Comparison of ENCODE assay signal across 8 cellular contexts in the genomic region with DNA sequence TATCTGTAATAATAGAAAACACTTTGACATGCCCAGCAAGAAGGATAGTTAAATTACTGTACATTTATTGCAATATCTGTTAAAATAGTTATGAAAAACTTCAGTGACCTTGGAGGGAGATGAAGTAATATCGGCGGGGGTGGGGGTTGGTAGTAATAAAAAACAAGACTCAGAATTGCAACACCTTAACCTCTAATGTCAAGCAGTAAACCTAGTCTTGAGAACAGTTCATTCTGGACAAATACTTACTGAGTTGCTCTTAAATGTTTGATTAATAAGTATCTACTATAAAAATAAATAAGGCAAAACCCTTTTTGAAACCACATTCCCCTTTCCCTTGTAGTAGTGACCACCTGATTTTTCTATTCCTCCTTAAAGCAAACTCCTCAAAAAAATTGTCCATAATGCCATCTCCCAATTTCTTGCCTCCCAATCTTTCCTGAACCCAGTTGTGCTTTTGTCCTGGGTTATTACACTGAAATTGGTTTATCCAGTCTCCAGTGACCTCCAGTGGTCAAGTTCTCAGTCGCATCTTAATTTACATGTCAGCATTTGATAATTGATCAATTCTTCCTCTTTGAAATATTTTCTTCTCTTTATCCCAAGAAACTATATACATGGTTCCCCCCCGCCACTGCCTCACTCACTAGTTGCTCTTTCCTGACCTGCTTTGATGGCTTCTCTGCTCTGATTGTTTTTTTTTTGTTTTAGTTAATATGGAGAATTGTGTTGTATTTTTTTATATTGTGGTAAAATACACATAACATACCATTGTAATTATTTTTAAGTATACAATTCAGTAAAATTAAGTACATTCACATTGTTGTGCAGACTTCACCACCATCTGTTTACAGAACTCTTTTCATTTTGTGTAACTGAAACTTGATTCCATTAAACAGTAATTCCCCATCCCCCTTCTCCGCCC. TPM values are rescaled to one million over a fixed set of nuclear protein-coding genes. Genes with fewer than 3 reads are reported as not detected.
DNase-seq lines count a peak whose midpoint lies in the region; ATAC-seq, FAIRE-seq and TF ChIP-seq lines count a peak whose summit lies in the region.

No MANE protein-coding gene starts in this region.

- intact Hi-C loops in Calu3 (cut with micrococcal nuclease; ENCODE audit: unreplicated experiment), result loop anchor here (1.0 to 2.0 kb wide), 2 partner anchors 148 to 176 kb away; no protein-coding TSS in a partner anchor

- CTCF ChIA-PET in Calu3 (lab: Charles Lee) (no interaction called here), H1 (lab: Charles Lee; ENCODE audit: partially characterized antibody) (interaction anchor here (1.6 kb wide), 1 partner anchor 148 kb away, joined by 7 read pairs; no protein-coding TSS in a partner anchor)

- H3K27me3 Mint-ChIP-seq in Calu3 (ENCODE audit: unreplicated experiment), result no peaks in the 10 kb centered on the region

- H3K4me1 Mint-ChIP-seq in Calu3 (ENCODE audit: low read depth, unreplicated experiment), result peaks cover 9% of the 10 kb centered on the region

- H3K36me3 Mint-ChIP-seq in Calu3 (ENCODE audit: insufficient read depth, unreplicated experiment), result no peaks in the 10 kb centered on the region

- peaks cover 0 to 60% of the 10 kb centered on the region in 2 experiments; a peak in 2 of 4 replicates for H3K79me2 ChIP-seq in H1 (ENCODE audit: control insufficient read depth in 1 of 2, insufficient read depth in 2 of 2, low read length in 2 of 2)

- TF ChIP-seq POLR2A in Peyer's patch (IDR thresholded peaks at IDR 0.05) (no peak), H1 (IDR thresholded peaks at IDR 0.05; ENCODE audit: control extremely low read depth in 1 of 2, low read depth in 2 of 2, low read length in 2 of 2) (no peak)

- H3K27me3 ChIP-seq in Peyer's patch, result no peaks in the 10 kb centered on the region
- H3K27me3 ChIP-seq in H1 (replicated peaks in 1 of 4; ENCODE audit: control insufficient read depth in 3 of 4, extremely low read depth in 1 of 4, insufficient read depth in 3 of 4, low read length in 3 of 4), result no peaks in the 10 kb centered on the region

- no peak overlapping the region for H2BK5ac ChIP-seq in H1 (ENCODE audit: low read depth, low read length)

- no peak overlapping the region for H4K91ac ChIP-seq in H1 (replicated peaks; ENCODE audit: insufficient read length, low read length)

- H3K18ac ChIP-seq in H1 (ENCODE audit: extremely low read depth, low read length), result no peak overlapping the region

- H3K27ac ChIP-seq in Peyer's patch (peak overlapping the region in 1 of 4 donors; percentile 30), H1 (ENCODE audit: low read depth, low read length) (no peak overlapping the region)

- POLR2A ChIA-PET in H1 (lab: Charles Lee; ENCODE audit: partially characterized antibody), result no interaction called here

- no peak for FAIRE-seq in H1 (lab: Jason Lieb, UNC)

- H3K4ac ChIP-seq in H1 (replicated peaks; ENCODE audit: insufficient read length, low read depth, low read length), result no peak overlapping the region

- no peak overlapping the region for H2BK15ac ChIP-seq in H1 (ENCODE audit: low read length)

- H2BK120ac ChIP-seq in H1 (replicated peaks; ENCODE audit: low read depth, low read length), result no peak overlapping the region

- H3K23ac ChIP-seq in H1 (ENCODE audit: insufficient read length), result no peak overlapping the region

- no peak for ATAC-seq in HG02642 (IDR thresholded peaks at IDR 0.05; ENCODE audit: poor library complexity, unreplicated experiment)
- ATAC-seq in GM18870 (IDR thresholded peaks at IDR 0.05; ENCODE audit: unreplicated experiment), result no peak
- no peak for ATAC-seq in HG03469 (IDR thresholded peaks at IDR 0.05; ENCODE audit: unreplicated experiment)

- 70% methylated on average over 5 of the region's 5 CpGs; no CpG with 5 or more reads in 1 of the 2 experiments for WGBS in H1 (ENCODE audit: extremely low coverage in 1 of 2, insufficient coverage in 1 of 2, insufficient read length in 1 of 2, insufficient replicate concordance in 2 of 2, low coverage in 1 of 2, low lambda C conversion rate in 2 of 2, missing lambda C conversion rate in 1 of 2), 2 experiments

- no peak overlapping the region for H3K4me3 ChIP-seq in Peyer's patch
- no peak overlapping the region for H3K4me3 ChIP-seq in H1 (ENCODE audit: extremely low read depth in 1 of 4, insufficient read depth in 2 of 4, low read depth in 3 of 4, low read length in 4 of 4)

- H3K9me3 Mint-ChIP-seq in Calu3 (ENCODE audit: low read depth, unreplicated experiment), result no peaks in the 10 kb centered on the region

- TF ChIP-seq EP300 in H1 (IDR thresholded peaks at IDR 0.05; ENCODE audit: borderline replicate concordance in 1 of 2, low read depth in 2 of 2, low read length in 2 of 2), result no peak

- peak; percentile 35 for TF ChIP-seq CTCF in Calu3 (IDR thresholded peaks at IDR 0.05; ENCODE audit: unreplicated experiment)
- TF ChIP-seq CTCF in Peyer's patch (IDR thresholded peaks at IDR 0.05), result peak in 5 of 6 experiments; percentile 49 to 82 (median 74)
- peak in 2 of 3 experiments; percentile 38 to 52; a peak in 3 of 4 replicates for TF ChIP-seq CTCF in H1 (IDR thresholded peaks at IDR 0.05; ENCODE audit: control extremely low read depth in 1 of 3, insufficient read depth in 1 of 3, low read depth in 1 of 3, low read length in 3 of 3)

- H3K9me3 ChIP-seq in Peyer's patch, result no peaks in the 10 kb centered on the region
- H3K9me3 ChIP-seq in H1 (ENCODE audit: insufficient read depth in 2 of 2, low read depth in 1 of 2, low read length in 1 of 2), result no peaks in the 10 kb centered on the region

- no peak overlapping the region for H2AK5ac ChIP-seq in H1 (ENCODE audit: low read depth, low read length)

- H3K4me2 ChIP-seq in H1 (ENCODE audit: insufficient read depth in 1 of 2, low read depth in 2 of 2, low read length in 2 of 2), result no peak overlapping the region

- no peak overlapping the region for H2AFZ ChIP-seq in H1 (ENCODE audit: low read length)

- H3K56ac ChIP-seq in H1 (replicated peaks; ENCODE audit: insufficient read length, low read depth, low read length), result no peak overlapping the region

- H2BK12ac ChIP-seq in H1 (ENCODE audit: low read depth, low read length), result no peak overlapping the region

- TF ChIP-seq RAD21 in H1 (IDR thresholded peaks at IDR 0.05 in 1 of 2, conservative IDR thresholded peaks at IDR 0.05 in 1 of 2; ENCODE audit: low read depth in 2 of 2, low read length in 2 of 2), result peak; percentile 79 to 82

- H3K36me3 ChIP-seq in Peyer's patch (no peaks in the 10 kb centered on the region), H1 (ENCODE audit: control insufficient read depth in 2 of 4, insufficient read depth in 4 of 4, low read length in 3 of 4) (no peaks in the 10 kb centered on the region)

- no peak overlapping the region for H2BK20ac ChIP-seq in H1 (ENCODE audit: low read length)

- H3K4me1 ChIP-seq in Peyer's patch (peaks cover 3 to 47% (median 11%) of the 10 kb centered on the region in 4 donors), H1 (replicated peaks in 1 of 4; ENCODE audit: control insufficient read depth in 3 of 4, insufficient read depth in 4 of 4, low read length in 3 of 4) (peaks cover 0 to 8% (median 0%) of the 10 kb centered on the region in 4 experiments; a peak in 2 of 7 replicates)

- no peak overlapping the region for H3K9ac ChIP-seq in H1 (replicated peaks in 1 of 4; ENCODE audit: extremely low read depth in 1 of 4, low read depth in 3 of 4, low read length in 3 of 4)

- H4K8ac ChIP-seq in H1 (ENCODE audit: extremely low read depth, insufficient read depth, low read length), result no peak overlapping the region

- H3K14ac ChIP-seq in H1 (ENCODE audit: insufficient read length), result no peak overlapping the region

- H4K20me1 ChIP-seq in H1 (replicated peaks in 1 of 2; ENCODE audit: control insufficient read depth in 1 of 2, insufficient read depth in 2 of 2, low read length in 2 of 2), result peaks cover 0 to 2% of the 10 kb centered on the region in 2 experiments

- no peaks in the 10 kb centered on the region for H3K79me1 ChIP-seq in H1 (ENCODE audit: low read depth, low read length)

- no peak overlapping the region for H3K4me3 Mint-ChIP-seq in Calu3 (ENCODE audit: low read depth, unreplicated experiment)

- DNase-seq in Calu3 (peak; percentile 9), HCEC 1CT (peak; percentile 75), Peyer's patch (no peak), H1 (ENCODE audit: low read depth in 1 of 2, low spot score in 2 of 2) (no peak), midbrain (lab: John Stamatoyannopoulos, UW) (peak; percentile 62)

- no peaks in the 10 kb centered on the region for H3K23me2 ChIP-seq in H1 (ENCODE audit: low read depth, low read length)

- peak overlapping the region; percentile 72 for H3K27ac Mint-ChIP-seq in Calu3 (ENCODE audit: unreplicated experiment)

- H4K5ac ChIP-seq in H1 (ENCODE audit: insufficient read length, low read depth, low read length), result no peak overlapping the region

- no TSS peak for BruUV-seq in Calu3 (replicated peaks; lab: Mats Ljungman, UMichigan)

TF ChIP-seq in H1, 55 proteins besides CTCF, POLR2A, EP300 and RAD21 (continues in another document):
- TF ChIP-seq SIX5 (IDR thresholded peaks at IDR 0.05; ENCODE audit: low read depth, low read length) (no peak), KDM4A (IDR thresholded peaks at IDR 0.05; ENCODE audit: low read depth, low read length, severe bottlenecking) (no peak), POLR2AphosphoS5 (IDR thresholded peaks at IDR 0.05; ENCODE audit: low read depth, low read length) (no peak), EGR1 (IDR thresholded peaks at IDR 0.05; ENCODE audit: borderline replicate concordance, low read depth, low read length) (no peak), CREB1 (IDR thresholded peaks at IDR 0.05) (no peak), BCL11A (IDR thresholded peaks at IDR 0.05; ENCODE audit: low read depth in 2 of 2, low read length in 2 of 2) (no peak), SP2 (IDR thresholded peaks at IDR 0.05; ENCODE audit: low read length) (no peak), CBX5 (IDR thresholded peaks at IDR 0.05; ENCODE audit: low read depth, low read length) (no peak)
- TF ChIP-seq, protein P1, sequence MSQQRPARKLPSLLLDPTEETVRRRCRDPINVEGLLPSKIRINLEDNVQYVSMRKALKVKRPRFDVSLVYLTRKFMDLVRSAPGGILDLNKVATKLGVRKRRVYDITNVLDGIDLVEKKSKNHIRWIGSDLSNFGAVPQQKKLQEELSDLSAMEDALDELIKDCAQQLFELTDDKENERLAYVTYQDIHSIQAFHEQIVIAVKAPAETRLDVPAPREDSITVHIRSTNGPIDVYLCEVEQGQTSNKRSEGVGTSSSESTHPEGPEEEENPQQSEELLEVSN (IDR thresholded peaks at IDR 0.05), result no peak

RNA-seq across cellular contexts. Expression of a gene that starts 36.8 kb away (rescaled TPM):
- total RNA-seq in Calu3 (2022), result 33.2 and 34.6 TPM in 2 replicates
- total RNA-seq in Peyer's patch, result 10 to 100 TPM; 16.5 to 66.0 (median 46.2) TPM
- 30.6 and 35.8 TPM in 2 replicates for total RNA-seq in H1 (2021; fragmentation: NEBNext Ultra II Directional; extraction: Animal tissue kit (Norgen Biotek cat#: 25700))
- 5.3 and 10.9 TPM in 2 replicates for polyA plus RNA-seq in H1 (2011; rRNA removed)
- polyA plus RNA-seq in H1 (2011; cell fraction: cytosol; rRNA removed), result 18.4 TPM
- 1.3 TPM for polyA plus RNA-seq in H1 (2011; cell fraction: nucleus; rRNA removed)
- polyA plus RNA-seq in H1 (2012, experiment 1 of 2), result 21.9 to 42.7 TPM (median 25.2 TPM) in 4 replicates
- polyA plus RNA-seq in H1 (2012, experiment 2 of 2), result 4.3 TPM
- 24.6 TPM for polyA plus RNA-seq in H1 (2013, experiment 1 of 2)
- 23.2 TPM for polyA plus RNA-seq in H1 (2013, experiment 2 of 2)
- 6.4 and 7.3 TPM in 2 replicates for polyA minus RNA-seq in H1 (2011; rRNA and poly(A)+ RNA removed)
- polyA minus RNA-seq in H1 (2011; cell fraction: cytosol; rRNA and poly(A)+ RNA removed), result 6.9 TPM
- 5.8 TPM for polyA minus RNA-seq in H1 (2011; cell fraction: nucleus; rRNA and poly(A)+ RNA removed)

Comparison
In these comparisons a context has a peak if more than half of its experiments do, and no peak if none do; other contexts are left out.
1. DNase-seq: peak in Calu3 (single experiment), HCEC 1CT (single experiment) and midbrain (single experiment); none in Peyer's patch (0 of 3) and H1 (0 of 2).
2. Peak in every context shown above with its lines, with median percentiles within 50 percentile points of each other: CTCF ChIP-seq.